ENCODE assay signal across 1 cellular context in genomic region chr22:21467337-21468193, GRCh38.
TF ChIP-seq lines count a peak whose summit lies in the region.
"Not testable (repeated sequence)": the region's sequence is repeated elsewhere in the genome, so short reads cannot be mapped to it uniquely, and the experiment has no call there.

TMEM191C (plus strand) TSS chr22:21467387; CDS start chr22:21467460, 73 bp downstream.

TF ChIP-seq in K562, 482 proteins besides CTCF, POLR2A, EP300 and RAD21 (continued from another document):
- TF ChIP-seq ZBTB5 (IDR thresholded peaks at IDR 0.05) (peak; percentile 91), ATF1 (tag; IDR thresholded peaks at IDR 0.05) (peak; percentile 38; the same call in 1 of the 2 replicates), CTBP1 (IDR thresholded peaks at IDR 0.05; ENCODE audit: borderline replicate concordance) (peak; percentile 68; the same call in 1 of the 2 replicates), CC2D1A (IDR thresholded peaks at IDR 0.05) (peak; percentile 76; the same call in 1 of the 2 replicates), HDAC8 (tag; IDR thresholded peaks at IDR 0.05) (peak; percentile 53; the same call in 1 of the 2 replicates), KDM2B (CRISPR knock-in tag; IDR thresholded peaks at IDR 0.05) (peak; percentile 95), ZBTB17 (CRISPR knock-in tag; IDR thresholded peaks at IDR 0.05) (0 out of 2 replicates have a peak, but pooled peaks have one; percentile 49), ZNF263 (CRISPR knock-in tag; IDR thresholded peaks at IDR 0.05; ENCODE audit: borderline replicate concordance) (peak; percentile 43; the same call in 1 of the 2 replicates)
- not testable (repeated sequence) for TF ChIP-seq ATF1 (CRISPR knock-in tag; IDR thresholded peaks at IDR 0.05)
TF ChIP-seq in K562: peak in this region for 13; not testable (repeated sequence) for 469.
